ENCODE assay signal across 16 cellular contexts in genomic region chr18:33700513-33700976, GRCh38.
DNase-seq lines count a peak whose midpoint lies in the region; ATAC-seq and TF ChIP-seq lines count a peak whose summit lies in the region.
"Had no signal": no experiment of that assay in that cellular context is flagged by ENCODE, and none has a peak within 500 bp of the region (broad histone marks: within the 10 kb centered on the region; RNA-seq: fewer than 3 reads in every experiment).

No MANE protein-coding gene starts in this region.

- CTCF ChIA-PET in A673 (lab: Charles Lee): no interaction called here

- intact Hi-C loops in sciatic nerve (cut with DNase I): no loop called here
- intact Hi-C loops in A673 (cut with micrococcal nuclease; ENCODE audit: unreplicated experiment): no loop called here

- H3K9ac ChIP-seq in MM.1S (ENCODE audit: low read length): no peak overlapping the region

- H3K36me3 ChIP-seq in MM.1S (replicated peaks; ENCODE audit: insufficient read depth, low read length) (no peaks in the 10 kb centered on the region), A673 (ENCODE audit: insufficient read depth, low read length, poor library complexity, severe bottlenecking) (no peaks in the 10 kb centered on the region)
- H3K36me3 ChIP-seq: HAP-1 had no signal

- H3K4me3 ChIP-seq in MM.1S (ENCODE audit: low read length) (no peak overlapping the region), A673 (ENCODE audit: low read depth, low read length, poor library complexity, severe bottlenecking) (no peak overlapping the region)
- H3K4me3 ChIP-seq: HAP-1, lung had no signal

- H3K79me2 ChIP-seq in MM.1S (ENCODE audit: low read length): no peaks in the 10 kb centered on the region

- DNase-seq in MM.1S: peak; percentile 41
- DNase-seq in DMS153 treated with DMSO at 0.1 percent for 48 hours (lab: John Stamatoyannopoulos, UW; ENCODE audit: unreplicated experiment): no peak
- DNase-seq in stimulated activated CD4-positive, alpha-beta T cell treated with anti-CD3 and anti-CD28 coated beads, Interleukin-1b, Interleukin-23, amount 100 ng/mL, for 48 hours: no peak
- DNase-seq in sciatic nerve (ENCODE audit: low spot score): no peak
- DNase-seq in A673 (ENCODE audit: low spot score): no peak
- DNase-seq: activated naive CD4-positive, alpha-beta T cell treated with anti-CD3 and anti-CD28 coated beads, Interleukin-2, amount 10 ng/mL, durations not matched to agents 7 days and 5 days; CD8-positive, alpha-beta memory T cell; KG1; OCI-M1; posterior cingulate gyrus; stimulated activated CD4-positive, alpha-beta T cell treated with anti-CD3 and anti-CD28 coated beads, Interleukin-2, amount 100 ng/mL, for 48 hours had no signal

- ATAC-seq in GM18858 (IDR thresholded peaks at IDR 0.05; ENCODE audit: unreplicated experiment) (peak; percentile 62), GM21515 (IDR thresholded peaks at IDR 0.05; ENCODE audit: unreplicated experiment) (peak; percentile 89), HG03025 (IDR thresholded peaks at IDR 0.05; ENCODE audit: low FRiP score, unreplicated experiment) (peak; percentile 91), sciatic nerve (no peak)

- peak overlapping the region; percentile 23; the same call in 1 of the 2 replicates for H3K4me2 ChIP-seq in MM.1S (ENCODE audit: low read depth, low read length)

- H3K27ac ChIP-seq in MM.1S (ENCODE audit: low read length) (no peak overlapping the region), A673 (ENCODE audit: low read depth, low read length, poor library complexity, severe bottlenecking) (no peak overlapping the region)

- no peaks in the 10 kb centered on the region for H4K20me1 ChIP-seq in MM.1S (ENCODE audit: insufficient read depth, low read length)

- TF ChIP-seq CTCF in MM.1S (IDR thresholded peaks at IDR 0.05; ENCODE audit: low read length) (no peak), A673 (conservative IDR thresholded peaks at IDR 0.05; ENCODE audit: low read depth, low read length) (no peak)

- H3K9me2 ChIP-seq in MM.1S (replicated peaks; ENCODE audit: insufficient read depth, low read length): no peaks in the 10 kb centered on the region

- H3K4me1 ChIP-seq in MM.1S (ENCODE audit: low read length) (peaks cover 14% of the 10 kb centered on the region), A673 (ENCODE audit: insufficient read depth, low read length, poor library complexity, severe bottlenecking) (no peaks in the 10 kb centered on the region)
- H3K4me1 ChIP-seq: HAP-1 had no signal

- H3K9me3 ChIP-seq in MM.1S (replicated peaks; ENCODE audit: insufficient read depth, low read length) (no peaks in the 10 kb centered on the region), A673 (ENCODE audit: low read depth, low read length, poor library complexity, severe bottlenecking) (no peaks in the 10 kb centered on the region)
- H3K9me3 ChIP-seq: HAP-1 had no signal

- no peak overlapping the region for H2AFZ ChIP-seq in MM.1S (ENCODE audit: low read length)

- no TSS peak for BruUV-seq in A673 (replicated peaks; lab: Mats Ljungman, UMichigan)

- POLR2A ChIA-PET in A673 (lab: Charles Lee; ENCODE audit: low non-redundant PET): no interaction called here

- H3F3A ChIP-seq in MM.1S (ENCODE audit: insufficient read depth, low read length): no peaks in the 10 kb centered on the region

- H3K27me3 ChIP-seq in MM.1S (replicated peaks; ENCODE audit: insufficient read depth, low read length) (no peaks in the 10 kb centered on the region), A673 (replicated peaks; ENCODE audit: insufficient read depth, low read depth, low read length, poor library complexity) (no peaks in the 10 kb centered on the region)
